Comparison of ENCODE assay signal across 25 cellular contexts in genomic region chr13:110064022-110064421, GRCh38.
"Had no signal": no experiment of that assay in that cellular context is flagged by ENCODE, and none has a peak within 500 bp of the region (broad histone marks: within the 10 kb centered on the region; RNA-seq: fewer than 3 reads in every experiment).

No MANE protein-coding gene starts in this region.

- H2AFZ ChIP-seq: neural progenitor cell had no signal

- ATAC-seq: effector memory CD8-positive, alpha-beta T cell; left cardiac atrium; lower lobe of right lung; naive thymus-derived CD4-positive, alpha-beta T cell; stimulated activated naive CD8-positive, alpha-beta T cell treated with anti-CD3 and anti-CD28 coated beads, Interleukin-15, amount 100 ng/mL, for 72 hours had no signal

- H3K36me3 ChIP-seq: esophagus squamous epithelium, left ventricle myocardium inferior, lower lobe of right lung, neural progenitor cell, prostate gland, right atrium auricular region, sigmoid colon, spleen, suprapubic skin, transverse colon, upper lobe of right lung, vagina had no signal

- H3K4me2 ChIP-seq: neural progenitor cell had no signal

- H3K9ac ChIP-seq: neural progenitor cell had no signal

- DNase-seq: cortex of kidney; effector memory CD8-positive, alpha-beta T cell; erythroblast; esophagus squamous epithelium; foreskin melanocyte; kidney; left cardiac atrium; left ventricle myocardium inferior; lower lobe of right lung; naive thymus-derived CD4-positive, alpha-beta T cell; sigmoid colon; spleen; stimulated activated CD4-positive, alpha-beta T cell treated with anti-CD3 and anti-CD28 coated beads, Interleukin-2, amount 100 ng/mL, for 48 hours; stimulated activated CD8-positive, alpha-beta memory T cell treated with anti-CD3 and anti-CD28 coated beads, Interleukin-4, amount 100 ng/mL, for 48 hours; stimulated activated naive CD4-positive, alpha-beta T cell; stimulated activated naive CD8-positive, alpha-beta T cell treated with anti-CD3 and anti-CD28 coated beads, Interleukin-15, amount 100 ng/mL, for 72 hours; transverse colon; upper lobe of right lung had no signal

- H3K4me3 ChIP-seq: esophagus squamous epithelium, left ventricle myocardium inferior, lower lobe of right lung, neural progenitor cell, prostate gland, right atrium auricular region, sigmoid colon, skin epidermis, spleen, suprapubic skin, transverse colon, upper lobe of right lung, vagina had no signal

- FAIRE-seq: endometrium, kidney had no signal

- H3K27ac ChIP-seq: esophagus squamous epithelium, left ventricle myocardium inferior, lower lobe of right lung, neural progenitor cell, sigmoid colon, skin epidermis, spleen, suprapubic skin, transverse colon, upper lobe of right lung, vagina had no signal

- H3K9me3 ChIP-seq: esophagus squamous epithelium, left ventricle myocardium inferior, lower lobe of right lung, prostate gland, right atrium auricular region, sigmoid colon, spleen, suprapubic skin, transverse colon, upper lobe of right lung, vagina had no signal

- H3K4me1 ChIP-seq: esophagus squamous epithelium, lower lobe of right lung, neural progenitor cell, prostate gland, sigmoid colon, spleen, suprapubic skin, transverse colon, upper lobe of right lung had no signal

- H3K27me3 ChIP-seq: esophagus squamous epithelium, neural progenitor cell, right atrium auricular region, sigmoid colon, spleen, suprapubic skin, transverse colon, upper lobe of right lung, vagina had no signal
